Comparison of ENCODE assay signal across 24 cellular contexts in genomic region chr11:34606326-34607120, GRCh38. TPM values are rescaled to one million over a fixed set of nuclear protein-coding genes. Genes with fewer than 3 reads are reported as not detected.
"Had no signal": no experiment of that assay in that cellular context is flagged by ENCODE, and none has a peak within 500 bp of the region (broad histone marks: within the 10 kb centered on the region; RNA-seq: fewer than 3 reads in every experiment).

No MANE protein-coding gene starts in this region.

- H3K4me2 ChIP-seq: neural progenitor cell had no signal

- H3K36me3 ChIP-seq: esophagus muscularis mucosa, gastroesophageal sphincter, heart left ventricle, neural progenitor cell, prostate gland, thoracic aorta, upper lobe of right lung had no signal

- H3K4me1 ChIP-seq: esophagus muscularis mucosa, gastroesophageal sphincter, neural progenitor cell, prostate gland had no signal

- H2AFZ ChIP-seq: neural progenitor cell had no signal

- H3K4me3 ChIP-seq: esophagus muscularis mucosa, gastroesophageal sphincter, heart left ventricle, neural progenitor cell, prostate gland, skin epidermis, thoracic aorta, upper lobe of right lung had no signal

- H3K4me3 Mint-ChIP-seq: activated CD4-positive, alpha-beta T cell treated with anti-CD3 and anti-CD28 coated beads for 36 hours; neural progenitor cell; WTC11 had no signal

- H3K36me3 Mint-ChIP-seq: activated naive CD4-positive, alpha-beta T cell treated with anti-CD3 and anti-CD28 coated beads, Interleukin-2, amount 50 U/mL, for 72 hours; neural progenitor cell; WTC11 had no signal

- DNase-seq: activated CD4-positive, alpha-beta T cell treated with anti-CD3 and anti-CD28 coated beads for 36 hours; activated CD4-positive, alpha-beta T cell treated with anti-CD3 and anti-CD28 coated beads, Interleukin-2, amount 50 U/mL, for 48 hours; activated gamma-delta T cell treated with Interleukin-2 at 50 U/mL for 16 hours; cerebellar nuclear complex; cortex of kidney; effector CD8-positive, alpha-beta T cell; heart left ventricle; kidney; right cardiac atrium; stimulated activated CD4-positive, alpha-beta T cell treated with anti-CD3 and anti-CD28 coated beads, Interleukin-15, amount 100 ng/mL, for 24 hours; stimulated activated CD4-positive, alpha-beta T cell treated with anti-CD3 and anti-CD28 coated beads, Interleukin-2, amount 100 ng/mL, for 48 hours; upper lobe of right lung had no signal

- H3K27me3 ChIP-seq: esophagus muscularis mucosa, gastroesophageal sphincter, heart left ventricle, neural progenitor cell, upper lobe of right lung had no signal

- H3K9ac ChIP-seq: neural progenitor cell had no signal

- ATAC-seq: activated CD4-positive, alpha-beta T cell treated with anti-CD3 and anti-CD28 coated beads for 36 hours; gastroesophageal sphincter; heart left ventricle; left lobe of liver; right cardiac atrium; WTC11 had no signal

- H3K9me3 ChIP-seq: esophagus muscularis mucosa, gastroesophageal sphincter, heart left ventricle, prostate gland, thoracic aorta, upper lobe of right lung had no signal

- FAIRE-seq: bronchial epithelial cell, endothelial cell of umbilical vein, kidney had no signal

- H3K27ac Mint-ChIP-seq: activated CD4-positive, alpha-beta T cell treated with anti-CD3 and anti-CD28 coated beads for 36 hours; activated naive CD4-positive, alpha-beta T cell treated with anti-CD3 and anti-CD28 coated beads, Interleukin-2, amount 50 U/mL, for 72 hours; neural progenitor cell; WTC11 had no signal

- H3K27ac ChIP-seq: esophagus muscularis mucosa, gastroesophageal sphincter, heart left ventricle, neural progenitor cell, prostate gland, skin epidermis, thoracic aorta, upper lobe of right lung had no signal

- H3K9me3 Mint-ChIP-seq: neural progenitor cell, WTC11 had no signal

- H3K4me1 Mint-ChIP-seq: activated CD4-positive, alpha-beta T cell treated with anti-CD3 and anti-CD28 coated beads for 36 hours; neural progenitor cell; WTC11 had no signal

RNA-seq across cellular contexts. Expression of gene EHF, which starts 14.4 kb away (rescaled TPM):
- total RNA-seq: activated naive CD4-positive, alpha-beta T cell treated with anti-CD3 and anti-CD28 coated beads, Interleukin-2, amount 50 U/mL, for 72 hours; endothelial cell of umbilical vein; osteoblast had no signal
- polyA plus RNA-seq: endothelial cell of umbilical vein had no signal
